10 cellular contexts compared by ENCODE assay signal in the genomic region with DNA sequence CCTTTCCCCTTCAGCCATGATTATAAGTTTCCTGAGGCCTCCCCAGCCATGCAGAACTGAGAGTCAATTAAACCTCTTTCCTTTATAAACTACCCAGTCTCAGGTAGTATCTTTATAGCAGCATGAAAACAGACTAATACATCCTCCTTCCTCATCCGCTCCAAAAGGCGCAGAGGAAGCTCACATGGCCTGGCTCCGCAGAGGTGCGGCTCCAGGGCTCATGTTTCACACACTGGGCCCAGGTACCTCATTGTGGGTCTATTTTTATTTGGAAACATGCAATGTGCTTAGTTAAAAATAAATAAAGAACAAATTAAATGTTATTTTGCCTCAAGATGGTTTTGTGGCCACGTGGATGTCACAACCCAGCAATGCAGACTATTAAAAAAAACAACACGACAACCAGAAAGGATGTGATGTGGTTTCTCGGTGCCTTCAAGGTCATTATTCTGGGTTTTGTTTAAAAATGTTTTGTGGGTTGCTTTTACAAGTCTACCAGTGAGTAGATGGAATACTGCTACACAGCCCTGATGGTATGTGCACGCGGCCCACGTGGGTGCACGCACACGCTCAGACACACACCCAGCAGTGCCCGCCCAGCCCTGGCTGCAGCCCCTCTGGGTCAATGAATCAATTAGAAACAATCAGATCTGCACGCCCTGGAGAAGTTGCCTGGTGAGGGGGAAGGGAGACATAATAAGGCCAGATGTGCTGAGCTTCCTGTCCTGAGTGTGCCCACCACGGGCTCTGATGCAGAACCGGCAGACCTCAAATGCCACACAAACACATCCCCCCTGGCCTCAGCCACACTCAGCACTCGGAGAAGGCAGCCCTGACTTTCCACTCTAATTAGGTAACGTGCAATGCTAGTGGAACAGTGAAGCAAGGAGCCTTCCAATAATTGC.
DNase-seq lines count a peak whose midpoint lies in the region; ATAC-seq and TF ChIP-seq lines count a peak whose summit lies in the region.
"Had no signal": no experiment of that assay in that cellular context is flagged by ENCODE, and none has a peak within 500 bp of the region (broad histone marks: within the 10 kb centered on the region; RNA-seq: fewer than 3 reads in every experiment).

No MANE protein-coding gene starts in this region.

- ATAC-seq in GM18907 (IDR thresholded peaks at IDR 0.05; ENCODE audit: unreplicated experiment) (peak; percentile 79), GM21360 (IDR thresholded peaks at IDR 0.05; ENCODE audit: unreplicated experiment) (no peak)
- peak; percentile 69 for ATAC-seq in central memory CD8-positive, alpha-beta T cell (replicated peaks; ENCODE audit: extremely low read depth, poor library complexity, severe bottlenecking)

- no peak for TF ChIP-seq EP300 in transverse colon (IDR thresholded peaks at IDR 0.05; ENCODE audit: low read depth)

- POLR2A ChIA-PET in activated CD4-positive, alpha-beta T cell treated with anti-CD3 and anti-CD28 coated beads, Interleukin-2, amount 10 ng/mL, durations not matched to agents 7 days and 5 days (lab: Charles Lee) = no interaction called here

- H3K4me3 ChIP-seq in Karpas-422 (ENCODE audit: low read length) (no peak overlapping the region), transverse colon (no peak overlapping the region)

- H3K27me3 Mint-ChIP-seq in central memory CD8-positive, alpha-beta T cell = no peaks in the 10 kb centered on the region
- H3K27me3 Mint-ChIP-seq in activated CD4-positive, alpha-beta T cell treated with anti-CD3 and anti-CD28 coated beads, Interleukin-2, amount 10 ng/mL, durations not matched to agents 7 days and 5 days = no peaks in the 10 kb centered on the region

- H3K9me3 ChIP-seq in Karpas-422 (ENCODE audit: low read length) (no peaks in the 10 kb centered on the region), transverse colon (no peaks in the 10 kb centered on the region)

- H3K9me2 ChIP-seq in Karpas-422 (replicated peaks; ENCODE audit: insufficient read depth, low read length) = no peaks in the 10 kb centered on the region

- DNase-seq in M059J (ENCODE audit: low read depth) (peak; percentile 66), retina (peak; percentile 71), Karpas-422 (no peak), transverse colon (no peak)
- DNase-seq in central memory CD8-positive, alpha-beta T cell (ENCODE audit: low spot score in 2 of 2) = peak in 1 of 2 donors; percentile 17
- no peak for DNase-seq in activated CD4-positive, alpha-beta T cell treated with anti-CD3 and anti-CD28 coated beads, Interleukin-2, amount 10 ng/mL, durations not matched to agents 7 days and 5 days
- DNase-seq: NCI-H345 had no signal

- H3K79me2 ChIP-seq in Karpas-422 (ENCODE audit: low read length) = no peaks in the 10 kb centered on the region

- no peak for TF ChIP-seq CTCF in transverse colon (IDR thresholded peaks at IDR 0.05)

- H3K36me3 ChIP-seq in Karpas-422 (ENCODE audit: insufficient read depth, low read length) = no peaks in the 10 kb centered on the region
- H3K36me3 ChIP-seq in transverse colon = no peaks in the 10 kb centered on the region

- no peaks in the 10 kb centered on the region for H3K9me3 Mint-ChIP-seq in central memory CD8-positive, alpha-beta T cell
- H3K9me3 Mint-ChIP-seq in activated CD4-positive, alpha-beta T cell treated with anti-CD3 and anti-CD28 coated beads, Interleukin-2, amount 10 ng/mL, durations not matched to agents 7 days and 5 days = no peaks in the 10 kb centered on the region

- intact Hi-C loops in transverse colon (cut with DNase I; ENCODE audit: low total_unique reads) = no loop called here

- in situ Hi-C loops in transverse colon (cut with MboI; ENCODE audit: low pct_ligation_motif_present in 1 of 4, low pct_unique_long_range_greater_than_20kb in 1 of 4, low sequenced_read_pairs in 3 of 4) = no loop called here

- no peak for TF ChIP-seq POLR2A in transverse colon (IDR thresholded peaks at IDR 0.05)

- H2AFZ ChIP-seq in Karpas-422 (ENCODE audit: low read length) = no peak overlapping the region

- H3K4me3 Mint-ChIP-seq in central memory CD8-positive, alpha-beta T cell = peak overlapping the region; percentile 77
- H3K4me3 Mint-ChIP-seq in activated CD4-positive, alpha-beta T cell treated with anti-CD3 and anti-CD28 coated beads, Interleukin-2, amount 10 ng/mL, durations not matched to agents 7 days and 5 days = no peak overlapping the region
- H3K4me3 Mint-ChIP-seq: nephron had no signal

- H3K27ac ChIP-seq in Karpas-422 (ENCODE audit: low read length) = no peak overlapping the region
- H3K27ac ChIP-seq in transverse colon = peak overlapping the region in 1 of 4 donors; percentile 2

- no peak overlapping the region for H3K4me2 ChIP-seq in Karpas-422 (ENCODE audit: low read depth, low read length, poor library complexity, severe bottlenecking)

- H3K36me3 Mint-ChIP-seq in central memory CD8-positive, alpha-beta T cell (ENCODE audit: insufficient read depth) = peaks cover 2% of the 10 kb centered on the region
- no peaks in the 10 kb centered on the region for H3K36me3 Mint-ChIP-seq in activated CD4-positive, alpha-beta T cell treated with anti-CD3 and anti-CD28 coated beads, Interleukin-2, amount 10 ng/mL, durations not matched to agents 7 days and 5 days (ENCODE audit: low read depth)

- CTCF ChIA-PET in activated CD4-positive, alpha-beta T cell treated with anti-CD3 and anti-CD28 coated beads, Interleukin-2, amount 10 ng/mL, durations not matched to agents 7 days and 5 days (lab: Charles Lee) = no interaction called here

- WGBS in transverse colon (ENCODE audit: low coverage in 1 of 2), 2 donors = 50 to 67% methylated on average over 13 to 18 of the region's 18 CpGs

- no peak overlapping the region for H3K9ac ChIP-seq in Karpas-422 (ENCODE audit: low read length)

- H3K27me3 ChIP-seq in Karpas-422 (ENCODE audit: low read length) (no peaks in the 10 kb centered on the region), transverse colon (no peaks in the 10 kb centered on the region)

- peaks cover 27% of the 10 kb centered on the region for H3K4me1 Mint-ChIP-seq in central memory CD8-positive, alpha-beta T cell
- peaks cover 11% of the 10 kb centered on the region for H3K4me1 Mint-ChIP-seq in activated CD4-positive, alpha-beta T cell treated with anti-CD3 and anti-CD28 coated beads, Interleukin-2, amount 10 ng/mL, durations not matched to agents 7 days and 5 days

- H4K20me1 ChIP-seq in Karpas-422 (ENCODE audit: insufficient read depth, low read depth, low read length) = no peaks in the 10 kb centered on the region

- H3K4me1 ChIP-seq in Karpas-422 (ENCODE audit: low read length) = no peaks in the 10 kb centered on the region
- peaks cover 5 to 35% (median 18%) of the 10 kb centered on the region in 4 donors for H3K4me1 ChIP-seq in transverse colon

- H3K27ac Mint-ChIP-seq in central memory CD8-positive, alpha-beta T cell (ENCODE audit: low read depth) = no peak overlapping the region
- no peak overlapping the region for H3K27ac Mint-ChIP-seq in activated CD4-positive, alpha-beta T cell treated with anti-CD3 and anti-CD28 coated beads, Interleukin-2, amount 10 ng/mL, durations not matched to agents 7 days and 5 days

Comparison
In these comparisons a context has a peak if more than half of its experiments do, and no peak if none do; other contexts are left out.
1. DNase-seq: peak in M059J (single experiment) and retina (single experiment); none in Karpas-422 (single experiment), transverse colon (single experiment) and activated CD4-positive, alpha-beta T cell treated with anti-CD3 and anti-CD28 coated beads, Interleukin-2, amount 10 ng/mL, durations not matched to agents 7 days and 5 days (single experiment).